Comparison of ENCODE assay signal across 14 cellular contexts in the genomic region with DNA sequence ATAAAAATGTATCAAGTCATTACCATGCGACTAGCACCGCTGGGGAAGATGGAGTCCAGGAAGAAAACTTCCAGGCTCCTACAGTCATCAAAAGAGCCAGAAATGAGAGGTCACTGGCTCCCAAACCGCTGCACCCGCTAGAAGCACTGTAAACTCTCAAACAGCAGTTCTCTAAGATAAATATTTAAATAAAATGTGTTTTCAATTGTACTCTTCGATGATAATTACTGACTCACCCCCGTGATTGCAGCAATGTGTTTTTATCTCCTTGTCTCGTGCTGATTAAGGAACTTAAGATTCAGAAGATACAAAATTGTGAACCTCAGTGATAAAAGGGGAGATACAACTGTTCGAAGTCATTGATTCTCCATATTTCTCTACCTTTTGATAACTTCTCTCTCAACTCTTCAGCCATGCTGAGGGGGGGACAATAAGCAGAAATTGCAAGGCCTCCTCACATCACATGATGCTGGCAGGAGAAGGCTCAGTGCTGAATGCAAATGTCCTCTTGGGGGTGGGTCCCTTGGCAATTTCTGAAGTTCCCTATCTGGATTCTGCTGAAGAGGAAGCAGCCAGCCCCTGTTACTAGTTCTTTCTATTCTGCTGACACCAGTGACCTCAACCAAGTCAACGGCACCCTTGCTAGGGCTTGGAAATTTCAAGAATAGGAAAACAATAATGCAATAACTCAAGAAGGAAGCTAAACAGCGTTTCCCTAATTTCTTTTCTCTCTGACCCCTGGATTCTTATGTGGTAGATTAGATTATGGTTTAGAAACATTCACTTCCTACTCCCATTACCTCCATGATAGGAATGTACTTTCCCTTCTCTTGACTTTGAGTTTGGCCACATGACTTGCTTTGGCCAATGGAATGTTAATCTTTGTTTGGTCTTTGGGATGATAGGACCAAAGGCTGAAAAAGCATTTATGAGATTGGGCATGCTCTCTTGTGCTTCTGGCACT. TPM values are rescaled to one million over a fixed set of nuclear protein-coding genes. Genes with fewer than 3 reads are reported as not detected.
DNase-seq lines count a peak whose midpoint lies in the region; ATAC-seq, FAIRE-seq and TF ChIP-seq lines count a peak whose summit lies in the region.
"Had no signal": no experiment of that assay in that cellular context is flagged by ENCODE, and none has a peak within 500 bp of the region (broad histone marks: within the 10 kb centered on the region; RNA-seq: fewer than 3 reads in every experiment).

No MANE protein-coding gene starts in this region.

- 55% methylated on average over 10 of the region's 10 CpGs for WGBS in liver
- WGBS in HepG2 (ENCODE audit: low lambda C conversion rate) = 11% methylated on average over 10 of the region's 10 CpGs
- WGBS in aorta, 2 donors = 78 to 79% methylated on average over 10 of the region's 10 CpGs

- no peak for TF ChIP-seq RAD21 in liver (IDR thresholded peaks at IDR 0.05)
- TF ChIP-seq RAD21 in HepG2 (CRISPR knock-in tag; IDR thresholded peaks at IDR 0.05) = no peak

- no peak overlapping the region for H3K27ac ChIP-seq in liver (ENCODE audit: low read depth in 1 of 2, low read length in 2 of 2)
- no peak overlapping the region for H3K27ac ChIP-seq in HepG2 (ENCODE audit: extremely low read length, insufficient read depth, low read length)
- H3K27ac ChIP-seq in left lung = peak overlapping the region; percentile 42 to 68
- H3K27ac ChIP-seq in aorta (ENCODE audit: low read depth in 1 of 2, low read length in 2 of 2) = no peak overlapping the region
- H3K27ac ChIP-seq: neural progenitor cell had no signal

- H3K4me2 ChIP-seq in HepG2 (ENCODE audit: low read depth, low read length) = no peak overlapping the region
- H3K4me2 ChIP-seq: neural progenitor cell had no signal

- H3K79me2 ChIP-seq in HepG2 (ENCODE audit: insufficient read depth, low read length) = no peaks in the 10 kb centered on the region

- H3K4me1 ChIP-seq in liver (ENCODE audit: control insufficient read depth in 4 of 4, insufficient read depth in 4 of 4, low read length in 3 of 4) (no peaks in the 10 kb centered on the region), HepG2 (ENCODE audit: insufficient read depth, low read length) (no peaks in the 10 kb centered on the region), left lung (peaks cover 0 to 3% of the 10 kb centered on the region in 2 donors), aorta (ENCODE audit: control insufficient read depth in 1 of 2, insufficient read depth in 2 of 2, low read length in 2 of 2) (peaks cover 0 to 1% of the 10 kb centered on the region in 2 donors)
- H3K4me1 ChIP-seq: neural progenitor cell had no signal

- no peak overlapping the region for H3K4me3 ChIP-seq in liver (ENCODE audit: low read depth in 1 of 3, low read length in 3 of 3)
- no peak overlapping the region for H3K4me3 ChIP-seq in HepG2 (replicated peaks in 1 of 3; ENCODE audit: insufficient read depth in 1 of 3, low read depth in 2 of 3, low read length in 3 of 3)
- H3K4me3 ChIP-seq in left lung = no peak overlapping the region
- no peak overlapping the region for H3K4me3 ChIP-seq in aorta (ENCODE audit: low read length in 2 of 2)
- H3K4me3 ChIP-seq: neural progenitor cell had no signal

- H3K27me3 ChIP-seq in liver (ENCODE audit: control insufficient read depth in 4 of 4, insufficient read depth in 4 of 4, low read length in 3 of 4) = no peaks in the 10 kb centered on the region
- H3K27me3 ChIP-seq in HepG2 (ENCODE audit: control insufficient read depth in 1 of 2, insufficient read depth in 2 of 2, low read length in 2 of 2) = peaks cover 0 to 14% of the 10 kb centered on the region in 2 experiments; a peak in 2 of 5 replicates
- no peaks in the 10 kb centered on the region for H3K27me3 ChIP-seq in left lung
- no peaks in the 10 kb centered on the region for H3K27me3 ChIP-seq in aorta (ENCODE audit: control insufficient read depth in 1 of 2, insufficient read depth in 2 of 2, low read length in 1 of 2)
- H3K27me3 ChIP-seq: neural progenitor cell had no signal

- TF ChIP-seq POLR2A in HepG2 (IDR thresholded peaks at IDR 0.05; ENCODE audit: insufficient read depth in 1 of 2, low read depth in 2 of 2, low read length in 2 of 2) (no peak), GM12891 (IDR thresholded peaks at IDR 0.05; ENCODE audit: low read depth, low read length) (no peak)

- ATAC-seq in HepG2 (no peak), left lung (peak; percentile 80), aorta (ENCODE audit: low FRiP score) (peak; percentile 66)

- TF ChIP-seq CTCF in liver (IDR thresholded peaks at IDR 0.05; ENCODE audit: low read depth, low read length, missing input control) (no peak), HepG2 (CRISPR knock-in tag; IDR thresholded peaks at IDR 0.05) (no peak), left lung (IDR thresholded peaks at IDR 0.05) (no peak)

- no peak overlapping the region for H2AFZ ChIP-seq in HepG2 (ENCODE audit: low read length)
- H2AFZ ChIP-seq: neural progenitor cell had no signal

- FAIRE-seq in HepG2 (lab: Jason Lieb, UNC) = no peak
- no peak for FAIRE-seq in GM12891 (lab: Jason Lieb, UNC)

- TF ChIP-seq EP300 in HepG2 (IDR thresholded peaks at IDR 0.05; ENCODE audit: low read depth in 2 of 2, low read length in 2 of 2) = no peak
- TF ChIP-seq EP300 in HepG2 (CRISPR knock-in tag; IDR thresholded peaks at IDR 0.05; ENCODE audit: borderline replicate concordance) = no peak

- no TSS peak for BruUV-seq in HepG2 (replicated peaks; lab: Mats Ljungman, UMichigan)

- H3K9me3 ChIP-seq in liver (ENCODE audit: control insufficient read depth in 4 of 4, low read length in 3 of 4) (no peaks in the 10 kb centered on the region), HepG2 (ENCODE audit: low read length) (0 out of 2 replicates have a peak, but pooled peaks cover 3% of the 10 kb centered on the region), left lung (no peaks in the 10 kb centered on the region), aorta (ENCODE audit: control insufficient read depth, low read length) (no peaks in the 10 kb centered on the region)

- DNase-seq in HepG2 (ENCODE audit: low spot score) (no peak), amniotic epithelial cell (ENCODE audit: low read depth) (peak; percentile 33), left lung (peak in 1 of 2 donors; percentile 64), aorta (peak in 1 of 2 donors; percentile 64), NCI-H82 treated with DMSO at 0.1 percent for 48 hours (lab: John Stamatoyannopoulos, UW; ENCODE audit: unreplicated experiment) (no peak), GM12891 (ENCODE audit: insufficient read length, low spot score) (no peak), NCI-H1436 treated with DMSO at 0.1 percent for 48 hours (lab: John Stamatoyannopoulos, UW) (no peak)
- DNase-seq: activated CD4-positive, alpha-beta T cell treated with anti-CD3 and anti-CD28 coated beads for 4 hours; activated naive CD4-positive, alpha-beta T cell treated with Interleukin-2 at 50 U/mL for 16 hours; dermis blood vessel endothelial cell; NCI-H2029; stimulated activated CD4-positive, alpha-beta T cell treated with anti-CD3 and anti-CD28 coated beads, Interleukin-2, amount 100 ng/mL, for 24 hours had no signal

- H3K36me3 ChIP-seq in liver (ENCODE audit: control insufficient read depth in 4 of 4, insufficient read depth in 3 of 4, low read depth in 1 of 4, low read length in 3 of 4) (no peaks in the 10 kb centered on the region), HepG2 (replicated peaks in 1 of 2; ENCODE audit: control insufficient read depth in 1 of 2, insufficient read depth in 2 of 2, low read length in 2 of 2) (no peaks in the 10 kb centered on the region), left lung (no peaks in the 10 kb centered on the region), aorta (ENCODE audit: control insufficient read depth in 1 of 2, insufficient read depth in 2 of 2, low read length in 1 of 2) (no peaks in the 10 kb centered on the region)
- H3K36me3 ChIP-seq: neural progenitor cell had no signal

- H4K20me1 ChIP-seq in HepG2 (ENCODE audit: insufficient read depth, low read length) = no peaks in the 10 kb centered on the region

- in situ Hi-C loops in HepG2 (cut with HindIII; ENCODE audit: extremely low pct_ligation_motif_present, low pct_unique_long_range_greater_than_20kb) = no loop called here

- CTCF ChIA-PET in HepG2 (lab: Yijun Ruan, JAX; ENCODE audit: low intra/inter-chr PET ratio, low total read pairs) = no interaction called here

- intact Hi-C loops in HepG2 (cut with micrococcal nuclease; ENCODE audit: unreplicated experiment) (no loop called here), left lung (cut with DNase I) (no loop called here), aorta (cut with DNase I) (no loop called here)

- POLR2A ChIA-PET in HepG2 (lab: Yijun Ruan, JAX) = no interaction called here

- H3K9ac ChIP-seq in liver (ENCODE audit: low read depth in 1 of 2, low read length in 2 of 2) = no peak overlapping the region
- no peak overlapping the region for H3K9ac ChIP-seq in HepG2 (ENCODE audit: insufficient read depth, low read depth, low read length)
- H3K9ac ChIP-seq: neural progenitor cell had no signal

RNA-seq across cellular contexts. Expression of a gene that starts 46.0 kb away (rescaled TPM):
- 10 to 100 TPM; 33.5 to 35.4 TPM for total RNA-seq in liver
- 10 to 100 TPM in 1 of 2 donors, 1 to 10 TPM in 1; 4.9 to 30.5 TPM for polyA plus RNA-seq in liver
- 43.3 and 59.0 TPM in 2 replicates for total RNA-seq in HepG2 (2016; rRNA removed; fragmentation: Illumina TruSeq; extraction: Trizol)
- 67.9 and 68.5 TPM in 2 replicates for total RNA-seq in HepG2 (2016; cell fraction: cytosol; rRNA removed; fragmentation: Illumina TruSeq; extraction: Trizol; ENCODE audit: low read depth)
- 31.5 and 57.5 TPM in 2 replicates for total RNA-seq in HepG2 (2016; cell fraction: insoluble cytoplasmic fraction; rRNA removed; fragmentation: Illumina TruSeq; extraction: Trizol)
- 36.5 and 36.9 TPM in 2 replicates for total RNA-seq in HepG2 (2016; cell fraction: membrane; rRNA removed; fragmentation: Illumina TruSeq; extraction: Trizol)
- total RNA-seq in HepG2 (2016; cell fraction: nucleus; rRNA removed; fragmentation: Illumina TruSeq; extraction: Trizol) = 164 and 179 TPM in 2 replicates
- polyA plus RNA-seq in HepG2 (2011; rRNA removed) = 36.0 and 40.4 TPM in 2 replicates
- 17.7 and 19.3 TPM in 2 replicates for polyA plus RNA-seq in HepG2 (2011; cell fraction: cytosol; rRNA removed)
- 47.8 and 58.3 TPM in 2 replicates for polyA plus RNA-seq in HepG2 (2011; cell fraction: nucleus; rRNA removed)
- 24.3 and 27.6 TPM in 2 replicates for polyA plus RNA-seq in HepG2 (2012)
- polyA plus RNA-seq in HepG2 (2016; cell fraction: cytosol; fragmentation: Illumina TruSeq; extraction: Trizol; ENCODE audit: low read depth) = 3.3 and 4.6 TPM in 2 replicates
- polyA plus RNA-seq in HepG2 (2016; cell fraction: insoluble cytoplasmic fraction; fragmentation: Illumina TruSeq; extraction: Trizol; ENCODE audit: low read depth) = 21.9 and 24.7 TPM in 2 replicates
- polyA plus RNA-seq in HepG2 (2016; cell fraction: membrane; fragmentation: Illumina TruSeq; extraction: Trizol; ENCODE audit: low read depth) = 9.9 and 11.0 TPM in 2 replicates
- 28.9 and 32.7 TPM in 2 replicates for polyA plus RNA-seq in HepG2 (2016; cell fraction: nucleus; fragmentation: Illumina TruSeq; extraction: Trizol; ENCODE audit: insufficient read depth, low read depth)
- polyA minus RNA-seq in HepG2 (2011; rRNA and poly(A)+ RNA removed; ENCODE audit: low replicate concordance) = 35.8 and 181 TPM in 2 replicates
- polyA minus RNA-seq in HepG2 (2011; cell fraction: cytosol; rRNA and poly(A)+ RNA removed) = 64.7 and 68.5 TPM in 2 replicates
- polyA minus RNA-seq in HepG2 (2011; cell fraction: nucleus; rRNA and poly(A)+ RNA removed) = 528 and 568 TPM in 2 replicates
- total RNA-seq in left lung = 100 to 1,000 TPM in 1 of 2 donors, 10 to 100 TPM in 1; 95.1 to 107 TPM
- 100 to 1,000 TPM; 187 to 263 TPM for total RNA-seq in aorta
- polyA plus RNA-seq in aorta = 10 to 100 TPM; 15.2 to 33.1 TPM
- 0.47 TPM for polyA plus RNA-seq in GM12891 (2012; ENCODE audit: low read depth, missing spikeins)

Comparison
In these comparisons a context has a peak if more than half of its experiments do, and no peak if none do; other contexts are left out.
1. H3K27ac ChIP-seq: peak in left lung (2 of 2); none in liver (0 of 2), HepG2 (single experiment) and aorta (0 of 2).